In genomic region chr22:39958916-39959639, GRCh38 we compare ENCODE assay signal across 17 cellular contexts. TPM values are rescaled to one million over a fixed set of nuclear protein-coding genes. Genes with fewer than 3 reads are reported as not detected.
DNase-seq lines count a peak whose midpoint lies in the region; ATAC-seq, FAIRE-seq and TF ChIP-seq lines count a peak whose summit lies in the region.
"Had no signal": no experiment of that assay in that cellular context is flagged by ENCODE, and none has a peak within 500 bp of the region (broad histone marks: within the 10 kb centered on the region; RNA-seq: fewer than 3 reads in every experiment).

No MANE protein-coding gene starts in this region.

- DNase-seq in T-helper 1 cell (no peak), HCT116 (ENCODE audit: low read depth, low spot score) (no peak), astrocyte (ENCODE audit: low read depth) (no peak), amniotic stem cell (lab: John Stamatoyannopoulos, UW) (no peak)
- DNase-seq in central memory CD4-positive, alpha-beta T cell: no peak
- DNase-seq: KG1, NCI-H1436 treated with DMSO at 0.1 percent for 48 hours, NCI-H2227 treated with DMSO at 0.1 percent for 48 hours, pancreas had no signal

- RAD21 ChIA-PET in HCT116 (lab: Charles Lee; ENCODE audit: low non-redundant PET in 1 of 2, low total read pairs in 2 of 2, uncharacterized antibody in 2 of 2, unreplicated experiment in 2 of 2): no interaction called here

- H3K79me2 ChIP-seq in HCT116 (ENCODE audit: insufficient read depth, low read length): no peaks in the 10 kb centered on the region
- no peaks in the 10 kb centered on the region for H3K79me2 ChIP-seq in astrocyte (ENCODE audit: insufficient read depth, low read length)
- no peaks in the 10 kb centered on the region for H3K79me2 ChIP-seq in neural cell (replicated peaks; ENCODE audit: insufficient read depth, low read length)

- H3K27me3 Mint-ChIP-seq in T-helper 1 cell treated with Interleukin-12 subunit alpha and Interleukin-12 subunit beta and Interleukin-4 antibody, amounts not matched to agents 30 μg/mL and 1 μg/mL, for 36 hours (ENCODE audit: low read depth): no peaks in the 10 kb centered on the region
- H3K27me3 Mint-ChIP-seq in astrocyte (ENCODE audit: low read depth, unreplicated experiment): peaks cover 2% of the 10 kb centered on the region

- no peak for TF ChIP-seq CTCF in HCT116 (IDR thresholded peaks at IDR 0.05 in 2 of 3, conservative IDR thresholded peaks at IDR 0.05 in 1 of 3; ENCODE audit: borderline replicate concordance in 1 of 3, insufficient read depth in 1 of 3, low read depth in 2 of 3, low read length in 2 of 3)
- no peak for TF ChIP-seq CTCF in astrocyte (IDR thresholded peaks at IDR 0.05; ENCODE audit: insufficient read depth, low read depth, low read length)
- TF ChIP-seq CTCF in neural cell (IDR thresholded peaks at IDR 0.05; ENCODE audit: poor library complexity, severe bottlenecking): no peak

- H3K9me2 ChIP-seq in HCT116 (ENCODE audit: insufficient read depth) (no peaks in the 10 kb centered on the region), neural cell (ENCODE audit: insufficient read depth, low read length) (no peaks in the 10 kb centered on the region)

- no peak overlapping the region for H3K4me3 Mint-ChIP-seq in T-helper 1 cell treated with Interleukin-12 subunit alpha and Interleukin-12 subunit beta and Interleukin-4 antibody, amounts not matched to agents 30 μg/mL and 1 μg/mL, for 36 hours
- no peak overlapping the region for H3K4me3 Mint-ChIP-seq in astrocyte (ENCODE audit: unreplicated experiment)

- no peak for TF ChIP-seq POLR2A in HCT116 (IDR thresholded peaks at IDR 0.05; ENCODE audit: borderline replicate concordance, extremely low read depth, insufficient read depth, insufficient read length)

- H3K9me3 ChIP-seq in HCT116 (ENCODE audit: control insufficient read depth in 1 of 2, insufficient read depth in 1 of 2, low read depth in 1 of 2, low read length in 2 of 2) (no peaks in the 10 kb centered on the region), astrocyte (ENCODE audit: insufficient read depth, low read depth, low read length) (no peaks in the 10 kb centered on the region), neural cell (ENCODE audit: low read length) (no peaks in the 10 kb centered on the region)
- H3K9me3 ChIP-seq: pancreas, stomach had no signal

- H2AFZ ChIP-seq in HCT116 (ENCODE audit: low read depth, low read length, poor library complexity, severe bottlenecking) (no peak overlapping the region), astrocyte (ENCODE audit: low read depth, low read length) (peak overlapping the region; percentile 63), neural cell (ENCODE audit: low read depth, low read length) (no peak overlapping the region)

- CTCF ChIA-PET in HCT116 (lab: Charles Lee): interaction anchor here (1.2 kb wide), 1 partner anchor 66 kb away, joined by 3 read pairs; no protein-coding TSS in a partner anchor

- H3K4me3 ChIP-seq in HCT116 (replicated peaks in 1 of 2; ENCODE audit: low read depth in 1 of 2, low read length in 2 of 2) (no peak overlapping the region), astrocyte (ENCODE audit: insufficient read depth, low read depth, low read length) (no peak overlapping the region), neural cell (ENCODE audit: low read length) (no peak overlapping the region)
- H3K4me3 ChIP-seq: pancreas, skin epidermis, stomach had no signal

- no peak for TF ChIP-seq EP300 in neural cell (conservative IDR thresholded peaks at IDR 0.05; ENCODE audit: poor library complexity, severe bottlenecking)

- no peaks in the 10 kb centered on the region for H3K36me3 ChIP-seq in HCT116 (ENCODE audit: control insufficient read depth in 1 of 2, insufficient read depth in 2 of 2, low read length in 2 of 2)
- H3K36me3 ChIP-seq in astrocyte (ENCODE audit: insufficient read depth, low read length): no peaks in the 10 kb centered on the region
- no peaks in the 10 kb centered on the region for H3K36me3 ChIP-seq in neural cell (ENCODE audit: insufficient read depth, low read length)
- H3K36me3 ChIP-seq: pancreas, stomach had no signal

- H3K9ac ChIP-seq in HCT116 (ENCODE audit: low read length) (no peak overlapping the region), astrocyte (ENCODE audit: low read length) (no peak overlapping the region), neural cell (ENCODE audit: low read length) (peak overlapping the region; percentile 1)

- intact Hi-C loops in HCT116 (cut with micrococcal nuclease): no loop called here

- H4K20me1 ChIP-seq in HCT116 (ENCODE audit: insufficient read depth) (no peaks in the 10 kb centered on the region), astrocyte (ENCODE audit: insufficient read depth, low read length) (no peaks in the 10 kb centered on the region), neural cell (ENCODE audit: insufficient read depth) (no peaks in the 10 kb centered on the region)

- no peak for FAIRE-seq in astrocyte (lab: Jason Lieb, UNC)
- FAIRE-seq: G401.6, pancreas had no signal

- ATAC-seq in HCT116: peak; percentile 56
- ATAC-seq in HG02981 (IDR thresholded peaks at IDR 0.05; ENCODE audit: unreplicated experiment): no peak

- H3K27me3 ChIP-seq in HCT116 (ENCODE audit: insufficient read depth, low read length) (no peaks in the 10 kb centered on the region; the same call in 1 of the 2 replicates), astrocyte (ENCODE audit: insufficient read depth, low read length) (no peaks in the 10 kb centered on the region), neural cell (ENCODE audit: insufficient read depth, low read depth, low read length) (no peaks in the 10 kb centered on the region)
- H3K27me3 ChIP-seq: pancreas, stomach had no signal

- H3K27ac ChIP-seq in HCT116 (ENCODE audit: low read depth, low read length) (no peak overlapping the region), astrocyte (ENCODE audit: low read depth, low read length) (peak overlapping the region; percentile 89), neural cell (ENCODE audit: low read length) (no peak overlapping the region)
- H3K27ac ChIP-seq: epithelial cell of prostate, pancreas had no signal

- peak overlapping the region; percentile 68 for H3K27ac Mint-ChIP-seq in T-helper 1 cell treated with Interleukin-12 subunit alpha and Interleukin-12 subunit beta and Interleukin-4 antibody, amounts not matched to agents 30 μg/mL and 1 μg/mL, for 36 hours
- H3K27ac Mint-ChIP-seq in astrocyte (ENCODE audit: unreplicated experiment): peak overlapping the region; percentile 99

- no peaks in the 10 kb centered on the region for H3K9me3 Mint-ChIP-seq in T-helper 1 cell treated with Interleukin-12 subunit alpha and Interleukin-12 subunit beta and Interleukin-4 antibody, amounts not matched to agents 30 μg/mL and 1 μg/mL, for 36 hours
- H3K9me3 Mint-ChIP-seq in astrocyte (ENCODE audit: unreplicated experiment): peaks cover 4% of the 10 kb centered on the region

- POLR2A ChIA-PET in HCT116 (lab: Charles Lee): no interaction called here

- TF ChIP-seq RAD21 in HCT116 (IDR thresholded peaks at IDR 0.05; ENCODE audit: low read depth) (no peak), neural cell (conservative IDR thresholded peaks at IDR 0.05) (no peak)

- BruUV-seq in HCT116 (replicated peaks; lab: Mats Ljungman, UMichigan): no TSS peak

- H3K4me1 Mint-ChIP-seq in T-helper 1 cell treated with Interleukin-12 subunit alpha and Interleukin-12 subunit beta and Interleukin-4 antibody, amounts not matched to agents 30 μg/mL and 1 μg/mL, for 36 hours (ENCODE audit: low read depth): peaks cover 62% of the 10 kb centered on the region
- H3K4me1 Mint-ChIP-seq in astrocyte (ENCODE audit: low read depth, unreplicated experiment): peaks cover 56% of the 10 kb centered on the region

- peaks cover 11 to 32% of the 10 kb centered on the region in 2 experiments; a peak in 3 of 4 replicates for H3K4me1 ChIP-seq in HCT116 (ENCODE audit: control insufficient read depth in 1 of 2, insufficient read depth in 2 of 2, low read length in 2 of 2)
- peaks cover 42% of the 10 kb centered on the region for H3K4me1 ChIP-seq in astrocyte (ENCODE audit: insufficient read depth, low read length)
- H3K4me1 ChIP-seq: pancreas had no signal

- H3F3A ChIP-seq in neural cell (ENCODE audit: insufficient read depth, low read length, poor library complexity, severe bottlenecking): no peaks in the 10 kb centered on the region

- H3K36me3 Mint-ChIP-seq in T-helper 1 cell treated with Interleukin-12 subunit alpha and Interleukin-12 subunit beta and Interleukin-4 antibody, amounts not matched to agents 30 μg/mL and 1 μg/mL, for 36 hours (ENCODE audit: low read depth): peaks cover 80% of the 10 kb centered on the region
- peaks cover 3% of the 10 kb centered on the region for H3K36me3 Mint-ChIP-seq in astrocyte (ENCODE audit: low read depth, unreplicated experiment)

- H3K4me2 ChIP-seq in HCT116 (ENCODE audit: low read length) (peak overlapping the region; percentile 46), astrocyte (ENCODE audit: low read length) (peak overlapping the region; percentile 77), neural cell (ENCODE audit: low read length) (no peak overlapping the region)

TF ChIP-seq in HCT116, 20 proteins besides CTCF, POLR2A, EP300 and RAD21 (continues in another document):
- TF ChIP-seq CBX3 (IDR thresholded peaks at IDR 0.05; ENCODE audit: low read depth): no peak
- TF ChIP-seq SRF (IDR thresholded peaks at IDR 0.05; ENCODE audit: low read depth): no peak
- TF ChIP-seq SIN3A (IDR thresholded peaks at IDR 0.05; ENCODE audit: low read depth): no peak
- no peak for TF ChIP-seq ELF1 (IDR thresholded peaks at IDR 0.05; ENCODE audit: borderline replicate concordance, low read depth)

TF ChIP-seq in neural cell, 6 proteins besides CTCF, POLR2A, EP300 and RAD21 (continues in another document):
- TF ChIP-seq MXI1 (conservative IDR thresholded peaks at IDR 0.05; ENCODE audit: poor library complexity, severe bottlenecking): no peak
- TF ChIP-seq POLR2AphosphoS5 (IDR thresholded peaks at IDR 0.05): no peak
- no peak for TF ChIP-seq SMC3 (conservative IDR thresholded peaks at IDR 0.05; ENCODE audit: poor library complexity)
- TF ChIP-seq EZH2 (IDR thresholded peaks at IDR 0.05; ENCODE audit: borderline replicate concordance, insufficient read depth, low read length, poor library complexity, severe bottlenecking): no peak
- TF ChIP-seq TAF1 (IDR thresholded peaks at IDR 0.05; ENCODE audit: low read depth): no peak

RNA-seq across cellular contexts. Expression of gene TMA7B, which starts 1.1 kb away (rescaled TPM):
- total RNA-seq in HCT116 (2021; ENCODE audit: unreplicated experiment) (not detected), astrocyte (not detected in 2 replicates)
- not detected in 2 replicates for polyA plus RNA-seq in HCT116 (2012)
- not detected in 2 replicates for polyA plus RNA-seq in neural cell
- not detected in 2 replicates for polyA minus RNA-seq in neural cell
- total RNA-seq: mesenteric fat pad had no signal
- polyA plus RNA-seq: pancreas, stomach had no signal

RNA-seq across cellular contexts. Expression of gene FAM83F, which starts 35.7 kb away (rescaled TPM):
- total RNA-seq in HCT116 (2021; ENCODE audit: unreplicated experiment): 24.5 TPM
- polyA plus RNA-seq in HCT116 (2012): 10.8 and 12.4 TPM in 2 replicates
- total RNA-seq in astrocyte: 0.79 and 0.82 TPM in 2 replicates
- 0.02 and 0.42 TPM in 2 replicates for polyA plus RNA-seq in neural cell
- 0.23 TPM in 1 of 2 replicates, not detected in the other for polyA minus RNA-seq in neural cell

RNA-seq across cellular contexts. Expression of gene GRAP2, which starts 58.2 kb away (rescaled TPM):
- total RNA-seq in HCT116 (2021; ENCODE audit: unreplicated experiment) (0.42 TPM), astrocyte (0.23 and 1.2 TPM in 2 replicates)
- 0.34 and 0.41 TPM in 2 replicates for polyA plus RNA-seq in HCT116 (2012)
- 0.30 TPM in 1 of 2 replicates, not detected in the other for polyA plus RNA-seq in neural cell
- not detected in 2 replicates for polyA minus RNA-seq in neural cell

Comparison
In these comparisons a context has a peak if more than half of its experiments do, and no peak if none do; other contexts are left out.
1. RNA of gene FAM83F, which starts 35.7 kb away (total RNA-seq): 24.5 TPM in HCT116 (single experiment); 0.79 to 0.82 TPM in astrocyte; every median in the first group is over 10 times any median in the second.